ENCODE assay signal across 10 cellular contexts in genomic region chr5:172496671-172497371, GRCh38. TPM values are rescaled to one million over a fixed set of nuclear protein-coding genes. Genes with fewer than 3 reads are reported as not detected.
DNase-seq lines count a peak whose midpoint lies in the region; ATAC-seq and TF ChIP-seq lines count a peak whose summit lies in the region.
"Had no signal": no experiment of that assay in that cellular context is flagged by ENCODE, and none has a peak within 500 bp of the region (broad histone marks: within the 10 kb centered on the region; RNA-seq: fewer than 3 reads in every experiment).

No MANE protein-coding gene starts in this region.

- H3K9me3 Mint-ChIP-seq in brain, result peaks cover 0 to 6% (median 2%) of the 10 kb centered on the region in 5 experiments
- H3K9me3 Mint-ChIP-seq: activated T-helper 17 cell treated with anti-CD3 and anti-CD28 coated beads, Interleukin-2, amount 50 U/mL, for 72 hours had no signal

- peaks cover 6% of the 10 kb centered on the region for H3K4me1 Mint-ChIP-seq in brain
- H3K4me1 Mint-ChIP-seq: activated T-helper 17 cell treated with anti-CD3 and anti-CD28 coated beads, Interleukin-2, amount 50 U/mL, for 72 hours had no signal

- intact Hi-C loops in left ventricle myocardium superior (cut with micrococcal nuclease), result no loop called here

- H3K4me3 Mint-ChIP-seq in brain, result no peak overlapping the region
- H3K4me3 Mint-ChIP-seq: activated T-helper 17 cell treated with anti-CD3 and anti-CD28 coated beads, Interleukin-2, amount 50 U/mL, for 72 hours had no signal

- CTCF ChIA-PET in HEK293 (lab: Yijun Ruan, JAX), result interaction anchor here (0.5 to 2.4 kb wide), 4 partner anchors 45 to 1076 kb away, joined by 3 to 11 read pairs (median 4); no protein-coding TSS in a partner anchor

- peak overlapping the region in 4 of 5 experiments; percentile 16 to 82 (median 55) for H3K27ac Mint-ChIP-seq in brain
- H3K27ac Mint-ChIP-seq: activated T-helper 17 cell treated with anti-CD3 and anti-CD28 coated beads, Interleukin-2, amount 50 U/mL, for 72 hours had no signal

- no peak overlapping the region for H3K27ac ChIP-seq in HEK293 (ENCODE audit: extremely low read depth, low read depth, low read length)
- peak overlapping the region in 14 of 21 experiments; percentile 6 to 77 (median 21) for H3K27ac ChIP-seq in skin epidermis

- H3K4me1 ChIP-seq in HEK293 (ENCODE audit: control insufficient read depth, insufficient read depth, low read length), result no peaks in the 10 kb centered on the region

- H3K36me3 Mint-ChIP-seq in brain, result no peaks in the 10 kb centered on the region

- POLR2A ChIA-PET in HEK293 (lab: Yijun Ruan, JAX), result interaction anchor here (0.6 kb wide), 3 partner anchors 124 to 355 kb away, joined by 4 to 7 read pairs (median 5); no protein-coding TSS in a partner anchor

- no peaks in the 10 kb centered on the region for H3K9me3 ChIP-seq in HEK293 (ENCODE audit: control insufficient read depth, insufficient read depth, low read depth, low read length)

- no peaks in the 10 kb centered on the region for H3K36me3 ChIP-seq in HEK293 (ENCODE audit: control insufficient read depth in 2 of 2, insufficient read depth in 1 of 2, low read length in 2 of 2)

- DNase-seq in left ventricle myocardium superior (peak; percentile 77), T1000 (lab: John Stamatoyannopoulos, UW) (no peak), HuH-7 (ENCODE audit: low spot score) (no peak)
- no peak for DNase-seq in activated T-cell treated with anti-CD3 and anti-CD28 coated beads, Interleukin-2, amount 50 U/mL, for 1 hour
- DNase-seq: NCI-H1436 had no signal

- ATAC-seq in left ventricle myocardium superior (peak; percentile 77), GM18868 (IDR thresholded peaks at IDR 0.05; ENCODE audit: unreplicated experiment) (no peak)
- ATAC-seq: activated T-helper 17 cell treated with anti-CD3 and anti-CD28 coated beads, Interleukin-2, amount 50 U/mL, for 72 hours had no signal

- TF ChIP-seq CTCF in HEK293 (tag by site-specific recombination; IDR thresholded peaks at IDR 0.05) (no peak), brain (conservative IDR thresholded peaks at IDR 0.05) (no peak)

- H3K4me3 ChIP-seq in HEK293 (ENCODE audit: low read depth, low read length) (no peak overlapping the region), skin epidermis (no peak overlapping the region)

- H3K27me3 Mint-ChIP-seq in brain, result peaks cover 3% of the 10 kb centered on the region

TF ChIP-seq in HEK293, 187 proteins besides CTCF, POLR2A, EP300 and RAD21 (continues in another document):
- TF ChIP-seq ZFHX2 (tag by site-specific recombination; conservative IDR thresholded peaks at IDR 0.05) (peak; percentile 56; the same call in 1 of the 2 replicates), ZNF138 (tag by site-specific recombination; IDR thresholded peaks at IDR 0.05; ENCODE audit: borderline replicate concordance) (no peak), ZNF629 (tag by site-specific recombination; IDR thresholded peaks at IDR 0.05) (0 out of 2 replicates have a peak, but pooled peaks have one; percentile 51), ATF2 (tag by site-specific recombination; IDR thresholded peaks at IDR 0.05; ENCODE audit: low read depth) (peak; percentile 89), ZNF600 (tag by site-specific recombination; IDR thresholded peaks at IDR 0.05) (no peak), ZNF585B (tag by site-specific recombination; IDR thresholded peaks at IDR 0.05) (no peak), ZBTB8A (tag by site-specific recombination; IDR thresholded peaks at IDR 0.05) (peak; percentile 46), ZBTB44 (tag by site-specific recombination; IDR thresholded peaks at IDR 0.05) (no peak), ZNF223 (tag by site-specific recombination; IDR thresholded peaks at IDR 0.05) (no peak), ZNF398 (tag by site-specific recombination; IDR thresholded peaks at IDR 0.05) (peak; percentile 29; the same call in 1 of the 2 replicates), ZNF692 (tag by site-specific recombination; IDR thresholded peaks at IDR 0.05) (peak; percentile 29; the same call in 1 of the 2 replicates), ZBTB48 (tag by site-specific recombination; IDR thresholded peaks at IDR 0.05) (peak; percentile 40; the same call in 1 of the 2 replicates), ZNF37A (tag by site-specific recombination; IDR thresholded peaks at IDR 0.05) (no peak), ZNF76 (tag by site-specific recombination; IDR thresholded peaks at IDR 0.05; ENCODE audit: borderline replicate concordance, low read depth) (no peak), ZSCAN4 (tag by site-specific recombination; IDR thresholded peaks at IDR 0.05) (no peak)

RNA-seq across cellular contexts. Expression of gene SH3PXD2B, which starts 42.5 kb away (rescaled TPM):
- polyA plus RNA-seq in brain (ENCODE audit: insufficient read depth, low read depth, low replicate concordance), result 16.3 TPM
- total RNA-seq in left ventricle myocardium superior, result 5.0 TPM
